Comparison of ENCODE assay signal across 18 cellular contexts in genomic region chr5:5711112-5711511, GRCh38.
"Had no signal": no experiment of that assay in that cellular context is flagged by ENCODE, and none has a peak within 500 bp of the region (broad histone marks: within the 10 kb centered on the region; RNA-seq: fewer than 3 reads in every experiment).

No MANE protein-coding gene starts in this region.

- ATAC-seq: activated CD8-positive, alpha-beta T cell treated with anti-CD3 and anti-CD28 coated beads for 36 hours; activated naive CD4-positive, alpha-beta T cell treated with anti-CD3 and anti-CD28 coated beads, Interleukin-2, amount 50 U/mL, for 72 hours; activated T-cell treated with anti-CD3 and anti-CD28 coated beads, Interleukin-2, amount 50 U/mL, for 4 hours; body of pancreas; esophagus mucosa; natural killer cell; stimulated activated effector memory CD8-positive, alpha-beta T cell treated with anti-CD3 and anti-CD28 coated beads, Interleukin-12 subunit alpha, Interleukin-12 subunit beta, amount 100 ng/mL, for 72 hours had no signal

- H3K4me3 Mint-ChIP-seq: activated B cell treated with CpG ODN at 0.5 μM for 24 hours; activated CD8-positive, alpha-beta T cell treated with anti-CD3 and anti-CD28 coated beads for 36 hours; activated T-cell treated with anti-CD3 and anti-CD28 coated beads, Interleukin-2, amount 50 U/mL, for 4 hours; memory B cell; natural killer cell; stimulated activated effector memory CD8-positive, alpha-beta T cell treated with anti-CD3 and anti-CD28 coated beads, Interleukin-12 subunit alpha, Interleukin-12 subunit beta, amount 100 ng/mL, for 72 hours had no signal

- H3K36me3 Mint-ChIP-seq: activated naive CD4-positive, alpha-beta T cell treated with anti-CD3 and anti-CD28 coated beads, Interleukin-2, amount 50 U/mL, for 72 hours; memory B cell; natural killer cell; stimulated activated effector memory CD8-positive, alpha-beta T cell treated with anti-CD3 and anti-CD28 coated beads, Interleukin-12 subunit alpha, Interleukin-12 subunit beta, amount 100 ng/mL, for 72 hours had no signal

- H3K4me1 ChIP-seq: body of pancreas, vagina had no signal

- H3K27ac ChIP-seq: body of pancreas, tibial nerve had no signal

- H3K36me3 ChIP-seq: tibial nerve, vagina had no signal

- H3K27ac Mint-ChIP-seq: activated B cell treated with CpG ODN at 0.5 μM for 24 hours; activated CD8-positive, alpha-beta T cell treated with anti-CD3 and anti-CD28 coated beads for 36 hours; activated naive CD4-positive, alpha-beta T cell treated with anti-CD3 and anti-CD28 coated beads, Interleukin-2, amount 50 U/mL, for 72 hours; memory B cell; natural killer cell; stimulated activated effector memory CD8-positive, alpha-beta T cell treated with anti-CD3 and anti-CD28 coated beads, Interleukin-12 subunit alpha, Interleukin-12 subunit beta, amount 100 ng/mL, for 72 hours had no signal

- H3K9me3 Mint-ChIP-seq: activated B cell treated with CpG ODN at 0.5 μM for 24 hours; activated CD8-positive, alpha-beta T cell treated with anti-CD3 and anti-CD28 coated beads for 36 hours; stimulated activated effector memory CD8-positive, alpha-beta T cell treated with anti-CD3 and anti-CD28 coated beads, Interleukin-12 subunit alpha, Interleukin-12 subunit beta, amount 100 ng/mL, for 72 hours had no signal

- H3K27me3 Mint-ChIP-seq: activated B cell treated with CpG ODN at 0.5 μM for 24 hours had no signal

- H3K4me3 ChIP-seq: body of pancreas, tibial nerve, vagina had no signal

- H3K9me3 ChIP-seq: body of pancreas, vagina had no signal

- H3K4me1 Mint-ChIP-seq: natural killer cell; stimulated activated effector memory CD8-positive, alpha-beta T cell treated with anti-CD3 and anti-CD28 coated beads, Interleukin-12 subunit alpha, Interleukin-12 subunit beta, amount 100 ng/mL, for 72 hours had no signal

- H3K27me3 ChIP-seq: body of pancreas, tibial nerve, vagina had no signal

- DNase-seq: activated B cell treated with CpG ODN at 0.5 μM for 24 hours; activated CD4-positive, alpha-beta T cell treated with anti-CD3 and anti-CD28 coated beads for 48 hours; activated CD8-positive, alpha-beta T cell treated with anti-CD3 and anti-CD28 coated beads for 36 hours; activated effector memory CD4-positive, alpha-beta T cell treated with anti-CD3 and anti-CD28 coated beads, Interleukin-2, amount 50 U/mL, for 16 hours; activated T-cell treated with anti-CD3 and anti-CD28 coated beads, Interleukin-2, amount 50 U/mL, for 4 hours; body of pancreas; caudate nucleus; kidney; left ventricle myocardium superior; natural killer cell; nucleus accumbens had no signal

- FAIRE-seq: colon, kidney had no signal
